In the genomic region with DNA sequence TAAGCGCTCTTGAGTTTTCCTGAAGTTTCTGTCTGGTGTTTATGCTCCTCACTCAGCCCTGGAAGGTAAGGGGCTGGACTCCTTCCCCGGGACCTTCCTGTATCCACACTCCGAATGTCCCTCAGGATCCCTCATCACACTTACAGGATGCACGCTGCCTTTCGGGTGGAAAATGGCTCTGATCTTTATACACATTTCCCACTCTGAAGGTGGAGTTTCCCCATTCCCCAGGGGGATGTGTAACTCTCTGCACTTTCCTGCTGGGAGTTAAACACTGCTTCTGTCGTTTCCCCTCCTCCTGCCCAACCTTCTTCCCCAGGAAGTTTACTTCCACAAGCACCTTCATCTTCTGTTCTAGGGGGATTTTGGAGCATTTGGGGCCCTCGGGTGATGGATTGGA, we compare ENCODE assay signal across 16 cellular contexts. TPM values are rescaled to one million over a fixed set of nuclear protein-coding genes. Genes with fewer than 3 reads are reported as not detected.
A peak's percentile ranks its signal among the peaks of the same experiment; 100 is the strongest.
DNase-seq lines count a peak whose midpoint lies in the region; ATAC-seq and TF ChIP-seq lines count a peak whose summit lies in the region.
"Had no signal": no experiment of that assay in that cellular context is flagged by ENCODE, and none has a peak within 500 bp of the region (broad histone marks: within the 10 kb centered on the region; RNA-seq: fewer than 3 reads in every experiment).

No MANE protein-coding gene starts in this region.

- TF ChIP-seq CTCF in A673 (conservative IDR thresholded peaks at IDR 0.05; ENCODE audit: low read depth, low read length), result no peak

- POLR2A ChIA-PET in A673 (lab: Charles Lee; ENCODE audit: low non-redundant PET), result no interaction called here

- in situ Hi-C loops in G401 (cut with HindIII; ENCODE audit: low sequenced_read_pairs), result no loop called here

- H3K27me3 Mint-ChIP-seq in activated naive CD8-positive, alpha-beta T cell treated with anti-CD3 and anti-CD28 coated beads, Interleukin-2, amount 50 U/mL, for 24 hours, result no peaks in the 10 kb centered on the region
- H3K27me3 Mint-ChIP-seq in activated naive CD8-positive, alpha-beta T cell treated with anti-CD3 and anti-CD28 coated beads for 36 hours, result peaks cover 10% of the 10 kb centered on the region
- H3K27me3 Mint-ChIP-seq in T-helper 17 cell, result peaks cover 12% of the 10 kb centered on the region
- H3K27me3 Mint-ChIP-seq in stimulated activated naive B cell treated with anti-CD40 and anti-IgM and Interleukin-4, amounts not matched to agents 10 μg/mL and 1 μg/mL and 100 μg/mL, for 72 hours, result peaks cover 17 to 18% of the 10 kb centered on the region in 2 donors

- no peak overlapping the region for H3K27ac Mint-ChIP-seq in activated naive CD8-positive, alpha-beta T cell treated with anti-CD3 and anti-CD28 coated beads, Interleukin-2, amount 50 U/mL, for 24 hours
- no peak overlapping the region for H3K27ac Mint-ChIP-seq in activated naive CD8-positive, alpha-beta T cell treated with anti-CD3 and anti-CD28 coated beads for 36 hours
- peak overlapping the region; percentile 41 for H3K27ac Mint-ChIP-seq in T-helper 17 cell
- peak overlapping the region; percentile 17 for H3K27ac Mint-ChIP-seq in stimulated activated naive B cell treated with anti-CD40 and anti-IgM and Interleukin-4, amounts not matched to agents 10 μg/mL and 1 μg/mL and 100 μg/mL, for 72 hours

- H3K9me3 Mint-ChIP-seq in activated naive CD8-positive, alpha-beta T cell treated with anti-CD3 and anti-CD28 coated beads, Interleukin-2, amount 50 U/mL, for 24 hours, result no peaks in the 10 kb centered on the region
- no peaks in the 10 kb centered on the region for H3K9me3 Mint-ChIP-seq in activated naive CD8-positive, alpha-beta T cell treated with anti-CD3 and anti-CD28 coated beads for 36 hours
- no peaks in the 10 kb centered on the region for H3K9me3 Mint-ChIP-seq in stimulated activated naive B cell treated with anti-CD40 and anti-IgM and Interleukin-4, amounts not matched to agents 10 μg/mL and 1 μg/mL and 100 μg/mL, for 72 hours

- BruUV-seq in A673 (replicated peaks; lab: Mats Ljungman, UMichigan), result no TSS peak

- no peaks in the 10 kb centered on the region for H3K27me3 ChIP-seq in right cardiac atrium (ENCODE audit: control insufficient read depth, insufficient read depth)
- H3K27me3 ChIP-seq in A673 (replicated peaks; ENCODE audit: insufficient read depth, low read depth, low read length, poor library complexity), result no peaks in the 10 kb centered on the region
- H3K27me3 ChIP-seq in aorta (ENCODE audit: control insufficient read depth in 1 of 2, insufficient read depth in 2 of 2, low read length in 1 of 2), result no peaks in the 10 kb centered on the region

- H3K36me3 ChIP-seq in A673 (ENCODE audit: insufficient read depth, low read length, poor library complexity, severe bottlenecking) (no peaks in the 10 kb centered on the region), aorta (ENCODE audit: control insufficient read depth in 1 of 2, insufficient read depth in 2 of 2, low read length in 1 of 2) (no peaks in the 10 kb centered on the region)

- no peak overlapping the region for H3K4me3 Mint-ChIP-seq in activated naive CD8-positive, alpha-beta T cell treated with anti-CD3 and anti-CD28 coated beads, Interleukin-2, amount 50 U/mL, for 24 hours
- no peak overlapping the region for H3K4me3 Mint-ChIP-seq in activated naive CD8-positive, alpha-beta T cell treated with anti-CD3 and anti-CD28 coated beads for 36 hours
- H3K4me3 Mint-ChIP-seq in T-helper 17 cell, result no peak overlapping the region
- H3K4me3 Mint-ChIP-seq in stimulated activated naive B cell treated with anti-CD40 and anti-IgM and Interleukin-4, amounts not matched to agents 10 μg/mL and 1 μg/mL and 100 μg/mL, for 72 hours, result no peak overlapping the region

- no peak overlapping the region for H3K27ac ChIP-seq in right cardiac atrium (ENCODE audit: low read length)
- no peak overlapping the region for H3K27ac ChIP-seq in A673 (ENCODE audit: low read depth, low read length, poor library complexity, severe bottlenecking)
- H3K27ac ChIP-seq in aorta (ENCODE audit: low read depth in 1 of 2, low read length in 2 of 2), result no peak overlapping the region
- H3K27ac ChIP-seq: 22Rv1, PC-9 had no signal

- no peak for DNase-seq in activated naive CD8-positive, alpha-beta T cell treated with anti-CD3 and anti-CD28 coated beads, Interleukin-2, amount 50 U/mL, for 24 hours
- no peak for DNase-seq in activated naive CD8-positive, alpha-beta T cell treated with anti-CD3 and anti-CD28 coated beads for 36 hours
- DNase-seq in T-helper 17 cell (no peak), right cardiac atrium (peak in 1 of 3 donors; percentile 34), A673 (ENCODE audit: low spot score) (no peak), G401 (ENCODE audit: low spot score) (no peak), aorta (no peak)
- DNase-seq in stimulated activated naive B cell treated with anti-CD40 and anti-IgM and Interleukin-4, amounts not matched to agents 10 μg/mL and 1 μg/mL and 100 μg/mL, for 72 hours, result no peak
- DNase-seq: C1 segment of cervical spinal cord, NCI-H1048, NCI-H1436 treated with DMSO at 0.1 percent for 48 hours, NCI-H2029 treated with DMSO at 0.1 percent for 48 hours, NCI-H2171 treated with DMSO at 0.1 percent for 48 hours, NCI-H748 treated with DMSO at 0.1 percent for 48 hours, PC-9 had no signal

- H3K9me3 ChIP-seq in T-helper 17 cell (ENCODE audit: control insufficient read depth, low read length, poor library complexity, severe bottlenecking) (no peaks in the 10 kb centered on the region), right cardiac atrium (ENCODE audit: control insufficient read depth, low read length) (no peaks in the 10 kb centered on the region), A673 (ENCODE audit: low read depth, low read length, poor library complexity, severe bottlenecking) (no peaks in the 10 kb centered on the region), aorta (ENCODE audit: control insufficient read depth, low read length) (no peaks in the 10 kb centered on the region)

- H3K4me1 ChIP-seq in right cardiac atrium (ENCODE audit: control insufficient read depth, insufficient read depth, low read length) (peaks cover 7% of the 10 kb centered on the region), A673 (ENCODE audit: insufficient read depth, low read length, poor library complexity, severe bottlenecking) (peaks cover 24% of the 10 kb centered on the region), aorta (ENCODE audit: control insufficient read depth in 1 of 2, insufficient read depth in 2 of 2, low read length in 2 of 2) (no peaks in the 10 kb centered on the region)

- CTCF ChIA-PET in A673 (lab: Charles Lee), result no interaction called here

- intact Hi-C loops in right cardiac atrium (cut with DNase I) (no loop called here), A673 (cut with micrococcal nuclease; ENCODE audit: unreplicated experiment) (no loop called here), aorta (cut with DNase I) (no loop called here)

- 61% methylated on average over 7 of the region's 7 CpGs for WGBS in right cardiac atrium
- WGBS in aorta, 2 donors, result 86 to 90% methylated on average over 7 of the region's 7 CpGs

- peak; percentile 25 for ATAC-seq in activated naive CD8-positive, alpha-beta T cell treated with anti-CD3 and anti-CD28 coated beads, Interleukin-2, amount 50 U/mL, for 24 hours
- no peak for ATAC-seq in T-helper 17 cell
- ATAC-seq in right cardiac atrium, result peak; percentile 12 to 73
- ATAC-seq in stimulated activated naive B cell treated with anti-CD40 and anti-IgM and Interleukin-4, amounts not matched to agents 10 μg/mL and 1 μg/mL and 100 μg/mL, for 72 hours (replicated peaks), result no peak
- ATAC-seq in aorta (ENCODE audit: low FRiP score), result no peak

- H3K36me3 Mint-ChIP-seq in activated naive CD8-positive, alpha-beta T cell treated with anti-CD3 and anti-CD28 coated beads, Interleukin-2, amount 50 U/mL, for 24 hours (ENCODE audit: low read depth), result no peaks in the 10 kb centered on the region
- no peaks in the 10 kb centered on the region for H3K36me3 Mint-ChIP-seq in activated naive CD8-positive, alpha-beta T cell treated with anti-CD3 and anti-CD28 coated beads for 36 hours
- H3K36me3 Mint-ChIP-seq in T-helper 17 cell (ENCODE audit: low read depth), result no peaks in the 10 kb centered on the region
- H3K36me3 Mint-ChIP-seq in stimulated activated naive B cell treated with anti-CD40 and anti-IgM and Interleukin-4, amounts not matched to agents 10 μg/mL and 1 μg/mL and 100 μg/mL, for 72 hours, result no peaks in the 10 kb centered on the region

- H3K4me3 ChIP-seq in right cardiac atrium (ENCODE audit: low read length), result no peak overlapping the region
- no peak overlapping the region for H3K4me3 ChIP-seq in A673 (ENCODE audit: low read depth, low read length, poor library complexity, severe bottlenecking)
- no peak overlapping the region for H3K4me3 ChIP-seq in aorta (ENCODE audit: low read length in 2 of 2)
- H3K4me3 ChIP-seq: PC-9 had no signal

- peaks cover 8% of the 10 kb centered on the region for H3K4me1 Mint-ChIP-seq in activated naive CD8-positive, alpha-beta T cell treated with anti-CD3 and anti-CD28 coated beads, Interleukin-2, amount 50 U/mL, for 24 hours
- peaks cover 13% of the 10 kb centered on the region for H3K4me1 Mint-ChIP-seq in activated naive CD8-positive, alpha-beta T cell treated with anti-CD3 and anti-CD28 coated beads for 36 hours
- H3K4me1 Mint-ChIP-seq in T-helper 17 cell, result no peaks in the 10 kb centered on the region
- H3K4me1 Mint-ChIP-seq in stimulated activated naive B cell treated with anti-CD40 and anti-IgM and Interleukin-4, amounts not matched to agents 10 μg/mL and 1 μg/mL and 100 μg/mL, for 72 hours, result peaks cover 11 to 17% of the 10 kb centered on the region in 2 donors

RNA-seq across cellular contexts. Expression of gene IGF2R, which starts 17.1 kb away (rescaled TPM):
- 10 to 100 TPM; 74.9 to 77.7 TPM for total RNA-seq in activated naive CD8-positive, alpha-beta T cell treated with anti-CD3 and anti-CD28 coated beads for 36 hours
- total RNA-seq in T-helper 17 cell, result 10 to 100 TPM; 56.7 to 59.5 TPM
- total RNA-seq in right cardiac atrium, result 10 to 100 TPM; 41.4 to 48.9 (median 46.6) TPM
- polyA plus RNA-seq in right cardiac atrium, result 19.6 TPM
- total RNA-seq in A673 (2021), result 64.7 and 67.4 TPM in 2 replicates
- total RNA-seq in G401 (2014; rRNA removed; shearing (Covaris generic)), result 35.9 and 49.2 TPM in 2 replicates
- 10 to 100 TPM; 76.8 to 82.0 TPM for total RNA-seq in aorta
- polyA plus RNA-seq in aorta, result 10 to 100 TPM in 1 of 2 donors, 1 to 10 TPM in 1; 5.8 to 32.4 TPM

Comparison
In these comparisons a context has a peak if more than half of its experiments do, and no peak if none do; other contexts are left out.
1. ATAC-seq: peak in activated naive CD8-positive, alpha-beta T cell treated with anti-CD3 and anti-CD28 coated beads, Interleukin-2, amount 50 U/mL, for 24 hours (single experiment) and right cardiac atrium (2 of 2); none in T-helper 17 cell (single experiment), stimulated activated naive B cell treated with anti-CD40 and anti-IgM and Interleukin-4, amounts not matched to agents 10 μg/mL and 1 μg/mL and 100 μg/mL, for 72 hours (0 of 2) and aorta (single experiment).
2. H3K27ac Mint-ChIP-seq: peak in T-helper 17 cell (single experiment) and stimulated activated naive B cell treated with anti-CD40 and anti-IgM and Interleukin-4, amounts not matched to agents 10 μg/mL and 1 μg/mL and 100 μg/mL, for 72 hours (single experiment); none in activated naive CD8-positive, alpha-beta T cell treated with anti-CD3 and anti-CD28 coated beads, Interleukin-2, amount 50 U/mL, for 24 hours (single experiment) and activated naive CD8-positive, alpha-beta T cell treated with anti-CD3 and anti-CD28 coated beads for 36 hours (single experiment).